ENCODE assay signal across 8 cellular contexts in the genomic region with DNA sequence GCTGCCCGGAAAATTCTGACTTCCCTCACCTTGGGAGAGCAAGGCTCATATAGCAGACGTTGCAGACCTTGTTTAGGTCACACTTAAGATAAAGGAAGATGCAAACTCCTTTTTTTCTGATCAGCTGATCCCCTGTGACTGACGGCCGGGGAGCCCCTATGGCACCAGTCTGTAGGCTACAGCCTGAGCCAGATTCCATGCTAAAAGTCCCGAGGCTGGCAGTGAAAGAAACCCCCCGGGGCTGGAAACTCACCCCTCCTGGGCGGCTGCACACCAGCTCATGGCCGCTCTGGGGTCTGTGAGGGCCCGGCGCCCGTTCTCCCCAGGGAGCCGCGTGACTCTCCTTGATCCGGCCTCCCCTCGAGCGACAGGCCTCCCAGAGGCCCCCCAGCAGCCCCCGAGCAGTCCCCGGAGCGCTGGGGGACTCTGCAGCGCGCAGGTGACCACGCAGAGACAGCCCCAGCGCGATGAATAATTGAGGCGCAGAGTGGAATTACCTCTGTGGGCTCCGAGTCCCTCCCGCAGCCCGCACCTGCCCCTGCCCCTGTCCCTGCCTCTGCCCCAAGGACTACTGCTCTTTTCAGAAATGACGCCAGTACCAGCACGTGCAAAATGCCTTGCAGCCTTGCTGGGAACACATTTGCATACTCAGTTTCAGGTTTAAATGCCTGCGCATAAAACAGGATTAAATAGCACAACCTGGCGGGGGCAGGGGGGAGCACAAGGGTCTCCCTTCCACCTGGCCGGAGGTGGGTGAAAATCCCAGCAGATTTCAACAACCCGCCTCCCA.
DNase-seq lines count a peak whose midpoint lies in the region; ATAC-seq and TF ChIP-seq lines count a peak whose summit lies in the region.

No MANE protein-coding gene starts in this region.

- no peaks in the 10 kb centered on the region for H3K9me3 ChIP-seq in ES-I3 (ENCODE audit: control insufficient read depth, insufficient read depth, low read length)

- DNase-seq in coronary artery (ENCODE audit: low spot score): peak; percentile 36
- DNase-seq in NCI-H2171 treated with DMSO at 0.1 percent for 48 hours (lab: John Stamatoyannopoulos, UW): no peak
- DNase-seq in mucosa of gallbladder (ENCODE audit: low spot score): no peak
- DNase-seq in foreskin melanocyte: no peak

- H3K4me1 ChIP-seq in ES-I3 (ENCODE audit: insufficient read depth, low read length): no peaks in the 10 kb centered on the region; the same call in 1 of the 2 replicates

- no peak overlapping the region for H3K4me3 ChIP-seq in coronary artery

- peak; percentile 79 for ATAC-seq in GM19035 (IDR thresholded peaks at IDR 0.05; ENCODE audit: unreplicated experiment)
- peak; percentile 48 for ATAC-seq in HG03039 (IDR thresholded peaks at IDR 0.05; ENCODE audit: unreplicated experiment)
- ATAC-seq in GM18498 (IDR thresholded peaks at IDR 0.05; ENCODE audit: unreplicated experiment): no peak

- H3K9ac ChIP-seq in ES-I3 (ENCODE audit: low read depth, low read length): peak overlapping the region; percentile 32; the same call in 1 of the 2 replicates

- H3K36me3 ChIP-seq in ES-I3 (ENCODE audit: insufficient read depth, low read length): no peaks in the 10 kb centered on the region

- no peak overlapping the region for H3K27ac ChIP-seq in coronary artery

- no peak for TF ChIP-seq CTCF in coronary artery (IDR thresholded peaks at IDR 0.05)
